ENCODE assay signal across 22 cellular contexts in the genomic region with DNA sequence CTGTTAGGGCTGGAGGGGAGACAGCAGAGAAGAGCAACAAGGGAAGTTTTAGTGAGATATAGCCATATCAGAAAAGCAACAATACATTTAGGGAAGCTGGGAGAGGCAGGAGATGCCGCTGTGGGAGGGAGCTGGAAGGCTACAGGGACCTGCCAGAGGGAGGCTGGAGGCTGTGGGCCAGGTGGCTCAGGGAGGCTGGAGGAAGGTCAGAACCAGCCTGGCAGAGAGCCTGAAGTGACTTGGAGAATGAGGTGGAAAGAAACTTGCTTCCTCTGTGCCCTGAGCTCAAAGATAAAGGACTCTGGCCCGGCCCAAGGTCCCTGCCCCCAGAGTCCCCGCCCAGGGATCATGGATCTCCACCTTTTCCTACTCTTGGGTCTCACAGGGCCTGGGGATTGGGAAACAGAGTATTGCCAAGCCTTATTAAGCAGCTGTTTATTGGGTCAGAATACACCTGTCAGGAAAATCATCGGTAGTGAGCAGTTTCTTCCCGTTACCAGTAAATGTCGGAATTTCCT.
DNase-seq lines count a peak whose midpoint lies in the region; ATAC-seq and TF ChIP-seq lines count a peak whose summit lies in the region.
"Had no signal": no experiment of that assay in that cellular context is flagged by ENCODE, and none has a peak within 500 bp of the region (broad histone marks: within the 10 kb centered on the region; RNA-seq: fewer than 3 reads in every experiment).

No MANE protein-coding gene starts in this region.

- no peaks in the 10 kb centered on the region for H3K9me3 ChIP-seq in heart left ventricle
- H3K9me3 ChIP-seq: BLaER1, HAP-1 had no signal

- POLR2A ChIA-PET in activated CD4-positive, alpha-beta memory T cell treated with anti-CD3 and anti-CD28 coated beads for 36 hours (lab: Charles Lee) = no interaction called here

- no peak overlapping the region for H3K4me3 ChIP-seq in heart left ventricle
- H3K4me3 ChIP-seq: BLaER1, GM23338, HAP-1 had no signal

- TF ChIP-seq CTCF in heart left ventricle (IDR thresholded peaks at IDR 0.05) = no peak
- TF ChIP-seq CTCF in endothelial cell (IDR thresholded peaks at IDR 0.05; ENCODE audit: unreplicated experiment) = no peak
- no peak for TF ChIP-seq CTCF in nephron progenitor cell (IDR thresholded peaks at IDR 0.05)

- H3K4me1 ChIP-seq in heart left ventricle = no peaks in the 10 kb centered on the region
- H3K4me1 ChIP-seq: HAP-1 had no signal

- peaks cover 0 to 70% (median 2%) of the 10 kb centered on the region in 9 donors for H3K27me3 ChIP-seq in heart left ventricle
- H3K27me3 ChIP-seq: BLaER1 had no signal

- intact Hi-C loops in left cardiac atrium (cut with DNase I) = no loop called here
- intact Hi-C loops in heart left ventricle (cut with DNase I) = no loop called here
- intact Hi-C loops in activated CD4-positive, alpha-beta memory T cell treated with anti-CD3 and anti-CD28 coated beads for 36 hours (cut with micrococcal nuclease) = no loop called here

- H3K27me3 Mint-ChIP-seq in endothelial cell (ENCODE audit: unreplicated experiment) (no peaks in the 10 kb centered on the region), nephron progenitor cell (ENCODE audit: low read depth, poor library complexity) (no peaks in the 10 kb centered on the region)
- peaks cover 2% of the 10 kb centered on the region for H3K27me3 Mint-ChIP-seq in activated CD4-positive, alpha-beta memory T cell treated with anti-CD3 and anti-CD28 coated beads for 36 hours

- H3K27ac Mint-ChIP-seq in endothelial cell (ENCODE audit: unreplicated experiment) (peak overlapping the region; percentile 32), nephron progenitor cell (peak overlapping the region; percentile 41)
- H3K27ac Mint-ChIP-seq in activated CD4-positive, alpha-beta memory T cell treated with anti-CD3 and anti-CD28 coated beads for 36 hours = no peak overlapping the region
- H3K27ac Mint-ChIP-seq: CD4-positive, alpha-beta T cell; GM23338; HFFc6 had no signal

- H3K4me1 Mint-ChIP-seq in endothelial cell (ENCODE audit: unreplicated experiment) (no peaks in the 10 kb centered on the region), nephron progenitor cell (peaks cover 33% of the 10 kb centered on the region)
- no peaks in the 10 kb centered on the region for H3K4me1 Mint-ChIP-seq in activated CD4-positive, alpha-beta memory T cell treated with anti-CD3 and anti-CD28 coated beads for 36 hours (ENCODE audit: low read depth)
- H3K4me1 Mint-ChIP-seq: GM23338 had no signal

- DNase-seq in left cardiac atrium = peak; percentile 27
- DNase-seq in heart left ventricle = no peak
- no peak for DNase-seq in endothelial cell (ENCODE audit: low spot score)
- DNase-seq in nephron progenitor cell = no peak
- no peak for DNase-seq in activated CD4-positive, alpha-beta memory T cell treated with anti-CD3 and anti-CD28 coated beads for 36 hours
- DNase-seq in NCI-H1417 (lab: John Stamatoyannopoulos, UW) = no peak
- no peak for DNase-seq in SIG-M5 (lab: John Stamatoyannopoulos, UW)
- DNase-seq: CD4-positive, alpha-beta T cell; HFFc6; MM.1S; NCI-H1048; NCI-H1417 treated with DMSO at 0.1 percent for 48 hours; NCI-H1694 treated with DMSO at 0.1 percent for 48 hours; NCI-H2081; NCI-H2227 treated with DMSO at 0.1 percent for 48 hours; NCI-H510A; SHP77 had no signal

- TF ChIP-seq POLR2A in heart left ventricle (IDR thresholded peaks at IDR 0.05) = no peak

- H3K36me3 ChIP-seq in heart left ventricle = no peaks in the 10 kb centered on the region
- H3K36me3 ChIP-seq: BLaER1, HAP-1 had no signal

- no peaks in the 10 kb centered on the region for H3K9me3 Mint-ChIP-seq in endothelial cell (ENCODE audit: unreplicated experiment)
- H3K9me3 Mint-ChIP-seq in nephron progenitor cell = no peaks in the 10 kb centered on the region
- H3K9me3 Mint-ChIP-seq in activated CD4-positive, alpha-beta memory T cell treated with anti-CD3 and anti-CD28 coated beads for 36 hours = no peaks in the 10 kb centered on the region
- H3K9me3 Mint-ChIP-seq: CD4-positive, alpha-beta T cell; GM23338; HFFc6 had no signal

- WGBS in heart left ventricle, 4 donors = 71 to 83% (median 75%) methylated on average over 6 of the region's 6 CpGs

- H3K4me3 Mint-ChIP-seq in endothelial cell (ENCODE audit: unreplicated experiment) = no peak overlapping the region
- no peak overlapping the region for H3K4me3 Mint-ChIP-seq in nephron progenitor cell
- H3K4me3 Mint-ChIP-seq in activated CD4-positive, alpha-beta memory T cell treated with anti-CD3 and anti-CD28 coated beads for 36 hours = no peak overlapping the region
- H3K4me3 Mint-ChIP-seq: CD4-positive, alpha-beta T cell; GM23338; HFFc6 had no signal

- H3K36me3 Mint-ChIP-seq in endothelial cell (ENCODE audit: low read depth, unreplicated experiment) (no peaks in the 10 kb centered on the region), nephron progenitor cell (ENCODE audit: low read depth) (peaks cover 12% of the 10 kb centered on the region)
- H3K36me3 Mint-ChIP-seq in activated CD4-positive, alpha-beta memory T cell treated with anti-CD3 and anti-CD28 coated beads for 36 hours = no peaks in the 10 kb centered on the region

- H3K27ac ChIP-seq in heart left ventricle = no peak overlapping the region
- H3K27ac ChIP-seq: BLaER1, KMS-11, RWPE1 had no signal

- CTCF ChIA-PET in activated CD4-positive, alpha-beta memory T cell treated with anti-CD3 and anti-CD28 coated beads for 36 hours (lab: Charles Lee) = no interaction called here

- peak in 1 of 2 donors; percentile 11 for ATAC-seq in left cardiac atrium
- no peak for ATAC-seq in heart left ventricle
- ATAC-seq: GM23338 had no signal
